ENCODE assay signal across 2 cellular contexts in the genomic region with DNA sequence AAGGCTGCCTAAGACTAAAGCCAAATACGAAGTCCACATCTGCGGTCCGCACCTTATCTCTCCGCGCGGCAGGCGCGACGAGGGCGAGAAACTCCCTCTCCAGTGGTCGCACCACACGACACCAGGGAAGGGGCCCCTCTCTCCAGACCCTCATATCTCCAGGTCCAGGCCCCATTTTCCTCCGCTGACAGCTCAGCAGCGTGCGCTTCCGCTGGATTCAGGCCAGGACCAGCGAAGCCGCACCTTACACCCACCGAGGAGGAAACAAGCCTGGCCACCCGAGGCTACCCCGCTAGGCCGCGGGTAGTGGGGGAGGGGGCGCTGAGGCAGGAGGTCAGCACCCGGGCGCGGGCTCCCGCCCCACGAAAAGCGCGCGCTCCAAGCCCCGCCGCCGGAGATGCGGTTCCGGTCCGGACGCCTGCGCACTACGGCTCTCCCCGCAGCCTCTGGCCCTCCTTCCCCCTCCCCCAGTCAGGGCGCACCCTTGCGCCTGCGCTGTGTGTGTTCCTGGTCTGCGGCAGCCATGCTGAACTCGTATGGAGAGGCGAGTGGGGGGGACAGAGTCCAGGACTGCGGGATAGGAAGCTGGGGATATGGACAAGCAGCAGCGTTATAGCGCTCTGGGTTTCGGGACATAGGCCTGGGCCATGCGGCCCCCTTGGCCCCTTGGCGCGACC.
A peak's percentile ranks its signal among the peaks of the same experiment; 100 is the strongest.
TF ChIP-seq lines count a peak whose summit lies in the region.

TSS of gene BRD2 (plus strand) at position 502 of the 677 bp plus-strand sequence. CDS start 4,305 bp downstream, outside the sequence.

TF ChIP-seq in HEK293, 187 proteins besides CTCF, POLR2A, EP300 and RAD21 (continued from another document and continues in another):
- peak; percentile 84 for TF ChIP-seq ZNF660 (tag by site-specific recombination; IDR thresholded peaks at IDR 0.05)
- no peak for TF ChIP-seq HOXC10 (CRISPR knock-in tag; IDR thresholded peaks at IDR 0.05)
- TF ChIP-seq ZNF747 (tag by site-specific recombination; IDR thresholded peaks at IDR 0.05), result no peak
- TF ChIP-seq IKZF3 (tag by site-specific recombination; IDR thresholded peaks at IDR 0.05), result no peak; the same call in 1 of the 2 replicates
- TF ChIP-seq ZNF514 (tag by site-specific recombination; IDR thresholded peaks at IDR 0.05), result no peak
- TF ChIP-seq ZBTB10 (tag by site-specific recombination; IDR thresholded peaks at IDR 0.05), result peak; percentile 94
- TF ChIP-seq ZNF837 (tag by site-specific recombination; IDR thresholded peaks at IDR 0.05), result no peak
- TF ChIP-seq, protein P1, sequence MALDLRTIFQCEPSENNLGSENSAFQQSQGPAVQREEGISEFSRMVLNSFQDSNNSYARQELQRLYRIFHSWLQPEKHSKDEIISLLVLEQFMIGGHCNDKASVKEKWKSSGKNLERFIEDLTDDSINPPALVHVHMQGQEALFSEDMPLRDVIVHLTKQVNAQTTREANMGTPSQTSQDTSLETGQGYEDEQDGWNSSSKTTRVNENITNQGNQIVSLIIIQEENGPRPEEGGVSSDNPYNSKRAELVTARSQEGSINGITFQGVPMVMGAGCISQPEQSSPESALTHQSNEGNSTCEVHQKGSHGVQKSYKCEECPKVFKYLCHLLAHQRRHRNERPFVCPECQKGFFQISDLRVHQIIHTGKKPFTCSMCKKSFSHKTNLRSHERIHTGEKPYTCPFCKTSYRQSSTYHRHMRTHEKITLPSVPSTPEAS (tag by site-specific recombination; IDR thresholded peaks at IDR 0.05), result 0 out of 2 replicates have a peak, but pooled peaks have one; percentile 29
- TF ChIP-seq ZBTB20 (tag by site-specific recombination; IDR thresholded peaks at IDR 0.05), result peak; percentile 90
- peak; percentile 34 for TF ChIP-seq ZNF600 (tag by site-specific recombination; IDR thresholded peaks at IDR 0.05)
- peak; percentile 79 for TF ChIP-seq ZBTB8A (tag by site-specific recombination; IDR thresholded peaks at IDR 0.05)
- TF ChIP-seq ZNF549 (tag by site-specific recombination; IDR thresholded peaks at IDR 0.05), result no peak
- TF ChIP-seq ZNF501 (tag by site-specific recombination; IDR thresholded peaks at IDR 0.05), result peak; percentile 84
- TF ChIP-seq KLF8 (tag by site-specific recombination; IDR thresholded peaks at IDR 0.05), result peak; percentile 95
- TF ChIP-seq MZF1 (tag by site-specific recombination; IDR thresholded peaks at IDR 0.05; ENCODE audit: borderline replicate concordance), result no peak; the same call in 1 of the 2 replicates
- TF ChIP-seq RBAK (tag by site-specific recombination; IDR thresholded peaks at IDR 0.05), result no peak
- no peak for TF ChIP-seq ZNF311 (tag by site-specific recombination; IDR thresholded peaks at IDR 0.05; ENCODE audit: borderline replicate concordance)
- 0 out of 2 replicates have a peak, but pooled peaks have one; percentile 21 for TF ChIP-seq ZNF19 (tag by site-specific recombination; IDR thresholded peaks at IDR 0.05; ENCODE audit: low read depth)
- TF ChIP-seq, protein P2, sequence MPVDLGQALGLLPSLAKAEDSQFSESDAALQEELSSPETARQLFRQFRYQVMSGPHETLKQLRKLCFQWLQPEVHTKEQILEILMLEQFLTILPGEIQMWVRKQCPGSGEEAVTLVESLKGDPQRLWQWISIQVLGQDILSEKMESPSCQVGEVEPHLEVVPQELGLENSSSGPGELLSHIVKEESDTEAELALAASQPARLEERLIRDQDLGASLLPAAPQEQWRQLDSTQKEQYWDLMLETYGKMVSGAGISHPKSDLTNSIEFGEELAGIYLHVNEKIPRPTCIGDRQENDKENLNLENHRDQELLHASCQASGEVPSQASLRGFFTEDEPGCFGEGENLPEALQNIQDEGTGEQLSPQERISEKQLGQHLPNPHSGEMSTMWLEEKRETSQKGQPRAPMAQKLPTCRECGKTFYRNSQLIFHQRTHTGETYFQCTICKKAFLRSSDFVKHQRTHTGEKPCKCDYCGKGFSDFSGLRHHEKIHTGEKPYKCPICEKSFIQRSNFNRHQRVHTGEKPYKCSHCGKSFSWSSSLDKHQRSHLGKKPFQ (tag by site-specific recombination; IDR thresholded peaks at IDR 0.05), result no peak; the same call in 1 of the 2 replicates
- no peak for TF ChIP-seq ZNF214 (tag by site-specific recombination; IDR thresholded peaks at IDR 0.05; ENCODE audit: borderline replicate concordance)
- TF ChIP-seq, protein P3, sequence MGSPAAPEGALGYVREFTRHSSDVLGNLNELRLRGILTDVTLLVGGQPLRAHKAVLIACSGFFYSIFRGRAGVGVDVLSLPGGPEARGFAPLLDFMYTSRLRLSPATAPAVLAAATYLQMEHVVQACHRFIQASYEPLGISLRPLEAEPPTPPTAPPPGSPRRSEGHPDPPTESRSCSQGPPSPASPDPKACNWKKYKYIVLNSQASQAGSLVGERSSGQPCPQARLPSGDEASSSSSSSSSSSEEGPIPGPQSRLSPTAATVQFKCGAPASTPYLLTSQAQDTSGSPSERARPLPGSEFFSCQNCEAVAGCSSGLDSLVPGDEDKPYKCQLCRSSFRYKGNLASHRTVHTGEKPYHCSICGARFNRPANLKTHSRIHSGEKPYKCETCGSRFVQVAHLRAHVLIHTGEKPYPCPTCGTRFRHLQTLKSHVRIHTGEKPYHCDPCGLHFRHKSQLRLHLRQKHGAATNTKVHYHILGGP (tag by site-specific recombination; IDR thresholded peaks at IDR 0.05), result no peak

TF ChIP-seq in SK-N-SH, 30 proteins besides CTCF, POLR2A, EP300 and RAD21 (continued from another document):
- TF ChIP-seq TAF1 (IDR thresholded peaks at IDR 0.05; ENCODE audit: borderline replicate concordance, low read depth, low read length) (peak; percentile 64; the same call in 1 of the 2 replicates), SIN3A (IDR thresholded peaks at IDR 0.05; ENCODE audit: borderline replicate concordance, low read depth, low read length) (peak; percentile 78)
